15 cellular contexts compared by ENCODE assay signal in the genomic region with DNA sequence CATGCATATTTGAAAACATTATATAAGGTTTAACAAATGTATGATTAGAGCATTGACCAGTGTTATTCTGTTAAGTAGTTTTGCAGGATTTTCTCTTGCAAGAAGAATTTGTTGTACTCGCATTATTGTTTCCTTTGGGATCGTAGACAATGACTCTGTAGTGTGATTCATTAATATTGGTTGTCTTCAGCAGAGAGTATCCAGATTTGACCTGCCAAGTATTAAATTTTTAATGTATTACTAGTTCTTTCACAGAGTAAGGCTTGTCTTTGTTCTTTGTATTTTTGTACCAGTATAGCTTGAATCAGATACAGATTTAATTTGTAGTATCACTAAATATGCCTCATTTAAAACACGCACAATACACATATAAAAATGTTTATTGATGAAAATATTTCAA.
A peak's percentile ranks its signal among the peaks of the same experiment; 100 is the strongest.
DNase-seq lines count a peak whose midpoint lies in the region; FAIRE-seq and TF ChIP-seq lines count a peak whose summit lies in the region.
"Had no signal": no experiment of that assay in that cellular context is flagged by ENCODE, and none has a peak within 500 bp of the region (broad histone marks: within the 10 kb centered on the region; RNA-seq: fewer than 3 reads in every experiment).

No MANE protein-coding gene starts in this region.

- in situ Hi-C loops in mammary epithelial cell (cut with MboI; ENCODE audit: low sequenced_read_pairs in 2 of 2), result no loop called here

- H3K9me3 ChIP-seq in mammary epithelial cell (replicated peaks; ENCODE audit: insufficient read depth, low read length) (no peaks in the 10 kb centered on the region), breast epithelium (no peaks in the 10 kb centered on the region), astrocyte (ENCODE audit: insufficient read depth, low read depth, low read length) (no peaks in the 10 kb centered on the region), keratinocyte (ENCODE audit: control insufficient read depth, low read depth, low read length) (no peaks in the 10 kb centered on the region), suprapubic skin (no peaks in the 10 kb centered on the region)
- H3K9me3 ChIP-seq: BLaER1 treated with 17β-estradiol and CSF1 and Interleukin-3, amounts not matched to agents 10 nM and 100 nM; HAP-1 had no signal

- no peak overlapping the region for H3K4me3 Mint-ChIP-seq in astrocyte (ENCODE audit: unreplicated experiment)

- H3K27me3 ChIP-seq in mammary epithelial cell (ENCODE audit: insufficient read depth, low read length) (no peaks in the 10 kb centered on the region), breast epithelium (no peaks in the 10 kb centered on the region), astrocyte (ENCODE audit: insufficient read depth, low read length) (no peaks in the 10 kb centered on the region), keratinocyte (ENCODE audit: control insufficient read depth, extremely low read depth, insufficient read depth, low read length) (no peaks in the 10 kb centered on the region), suprapubic skin (no peaks in the 10 kb centered on the region)

- no peak overlapping the region for H3K27ac Mint-ChIP-seq in astrocyte (ENCODE audit: unreplicated experiment)

- intact Hi-C loops in mammary epithelial cell (cut with micrococcal nuclease) (no loop called here), breast epithelium (cut with DNase I; ENCODE audit: low total_unique reads) (no loop called here)

- TF ChIP-seq POLR2A in breast epithelium (IDR thresholded peaks at IDR 0.05) (no peak), suprapubic skin (IDR thresholded peaks at IDR 0.05) (no peak)

- no peak for TF ChIP-seq EP300 in suprapubic skin (IDR thresholded peaks at IDR 0.05)

- H3K27ac ChIP-seq in mammary epithelial cell (ENCODE audit: insufficient read depth, low read depth, low read length), result no peak overlapping the region
- no peak overlapping the region for H3K27ac ChIP-seq in breast epithelium
- no peak overlapping the region for H3K27ac ChIP-seq in astrocyte (ENCODE audit: low read depth, low read length)
- no peak overlapping the region for H3K27ac ChIP-seq in keratinocyte (ENCODE audit: control insufficient read depth, insufficient read depth, low read length)
- H3K27ac ChIP-seq in suprapubic skin, result no peak overlapping the region
- H3K27ac ChIP-seq: BLaER1 treated with 17β-estradiol and CSF1 and Interleukin-3, amounts not matched to agents 10 nM and 100 nM; PC-9 had no signal

- H4K20me1 ChIP-seq in mammary epithelial cell (ENCODE audit: insufficient read depth, low read length) (no peaks in the 10 kb centered on the region), astrocyte (ENCODE audit: insufficient read depth, low read length) (no peaks in the 10 kb centered on the region), keratinocyte (ENCODE audit: control insufficient read depth, extremely low read depth, insufficient read depth, low read length) (no peaks in the 10 kb centered on the region)

- DNase-seq in mammary epithelial cell, result peak; percentile 67
- no peak for DNase-seq in breast epithelium (ENCODE audit: low spot score in 2 of 2)
- peak; percentile 53 for DNase-seq in astrocyte (ENCODE audit: low read depth)
- no peak for DNase-seq in keratinocyte (ENCODE audit: low read depth, low spot score)
- no peak for DNase-seq in RCC 7860 (ENCODE audit: low spot score)
- DNase-seq in NCI-H510A treated with DMSO at 0.1 percent for 48 hours (lab: John Stamatoyannopoulos, UW), result no peak
- no peak for DNase-seq in NCI-H446 (lab: John Stamatoyannopoulos, UW)
- no peak for DNase-seq in suprapubic skin (ENCODE audit: low spot score in 2 of 2)
- DNase-seq: 8988T, MM.1S, NCI-H1105, NCI-H1694 treated with DMSO at 0.1 percent for 48 hours, PC-9 had no signal

- H3K79me2 ChIP-seq in mammary epithelial cell (ENCODE audit: insufficient read depth, low read length) (peaks cover 48% of the 10 kb centered on the region), astrocyte (ENCODE audit: insufficient read depth, low read length) (peaks cover 37% of the 10 kb centered on the region), keratinocyte (ENCODE audit: control insufficient read depth, insufficient read depth, low read length) (peaks cover 21% of the 10 kb centered on the region)

- H3K9me1 ChIP-seq in keratinocyte (ENCODE audit: control insufficient read depth, extremely low read depth, insufficient read depth, low read length), result no peaks in the 10 kb centered on the region

- H3K36me3 ChIP-seq in mammary epithelial cell (ENCODE audit: insufficient read depth, low read length) (no peaks in the 10 kb centered on the region), breast epithelium (no peaks in the 10 kb centered on the region), astrocyte (ENCODE audit: insufficient read depth, low read length) (no peaks in the 10 kb centered on the region), keratinocyte (ENCODE audit: control insufficient read depth in 2 of 2, extremely low read depth in 1 of 2, insufficient read depth in 2 of 2, low read length in 2 of 2) (no peaks in the 10 kb centered on the region), suprapubic skin (no peaks in the 10 kb centered on the region)
- H3K36me3 ChIP-seq: BLaER1 treated with 17β-estradiol and CSF1 and Interleukin-3, amounts not matched to agents 10 nM and 100 nM; HAP-1 had no signal

- H3K27me3 Mint-ChIP-seq in astrocyte (ENCODE audit: low read depth, unreplicated experiment), result no peaks in the 10 kb centered on the region

- WGBS in mammary epithelial cell (ENCODE audit: low coverage, missing lambda C conversion rate), result 24% methylated on average over 3 of the region's 3 CpGs
- WGBS in suprapubic skin, result 68% methylated on average over 3 of the region's 3 CpGs

- no TSS peak for BruUV-seq in mammary epithelial cell (replicated peaks; lab: Mats Ljungman, UMichigan)

- CTCF ChIA-PET in mammary epithelial cell (lab: Charles Lee; ENCODE audit: low non-redundant PET), result no interaction called here

- no peaks in the 10 kb centered on the region for H3K36me3 Mint-ChIP-seq in astrocyte (ENCODE audit: low read depth, unreplicated experiment)

- H3K4me1 ChIP-seq in mammary epithelial cell (ENCODE audit: insufficient read depth, low read length) (peaks cover 12% of the 10 kb centered on the region), breast epithelium (no peaks in the 10 kb centered on the region), astrocyte (ENCODE audit: insufficient read depth, low read length) (peaks cover 15% of the 10 kb centered on the region), keratinocyte (ENCODE audit: control insufficient read depth, extremely low read depth, insufficient read depth, low read length) (peaks cover 6% of the 10 kb centered on the region), suprapubic skin (no peaks in the 10 kb centered on the region)

- H3K4me1 Mint-ChIP-seq in astrocyte (ENCODE audit: low read depth, unreplicated experiment), result peaks cover 25% of the 10 kb centered on the region

- no peak overlapping the region for H3K9ac ChIP-seq in mammary epithelial cell (ENCODE audit: insufficient read depth, low read length)
- H3K9ac ChIP-seq in astrocyte (ENCODE audit: low read length), result no peak overlapping the region
- H3K9ac ChIP-seq in keratinocyte (ENCODE audit: control insufficient read depth, extremely low read depth, insufficient read depth, low read length), result no peak overlapping the region
- H3K9ac ChIP-seq: BLaER1 treated with 17β-estradiol and CSF1 and Interleukin-3, amounts not matched to agents 10 nM and 100 nM had no signal

- H3K4me3 ChIP-seq in mammary epithelial cell (replicated peaks in 1 of 3; ENCODE audit: insufficient read depth in 1 of 3, low read depth in 2 of 3, low read length in 3 of 3), result peak overlapping the region in 1 of 3 experiments; percentile 1
- no peak overlapping the region for H3K4me3 ChIP-seq in breast epithelium
- H3K4me3 ChIP-seq in astrocyte (ENCODE audit: insufficient read depth, low read depth, low read length), result no peak overlapping the region
- H3K4me3 ChIP-seq in keratinocyte (ENCODE audit: control insufficient read depth in 2 of 3, extremely low read depth in 1 of 3, insufficient read depth in 2 of 3, low read depth in 1 of 3, low read length in 3 of 3), result peak overlapping the region in 1 of 3 experiments; percentile 19
- no peak overlapping the region for H3K4me3 ChIP-seq in suprapubic skin
- H3K4me3 ChIP-seq: BLaER1 treated with 17β-estradiol and CSF1 and Interleukin-3, amounts not matched to agents 10 nM and 100 nM; HAP-1; PC-9 had no signal

- dilution Hi-C loops in mammary epithelial cell (cut with HindIII; ENCODE audit: low sequenced_read_pairs), result no loop called here
- dilution Hi-C loops in keratinocyte (cut with MboI; ENCODE audit: extremely low pct_ligation_motif_present, low sequenced_read_pairs), result no loop called here

- FAIRE-seq in astrocyte (lab: Jason Lieb, UNC) (peak; percentile 5), keratinocyte (lab: Jason Lieb, UNC) (no peak), RCC 7860 (lab: Jason Lieb, UNC) (no peak)

- H3K4me2 ChIP-seq in mammary epithelial cell (ENCODE audit: insufficient read depth, low read depth, low read length) (peak overlapping the region; percentile 67), astrocyte (ENCODE audit: low read length) (no peak overlapping the region), keratinocyte (ENCODE audit: control insufficient read depth, extremely low read depth, insufficient read depth, low read depth, low read length) (peak overlapping the region; percentile 65)
- H3K4me2 ChIP-seq: PC-9 had no signal

- H2AFZ ChIP-seq in mammary epithelial cell (ENCODE audit: low read depth, low read length) (no peak overlapping the region), astrocyte (ENCODE audit: low read depth, low read length) (no peak overlapping the region), keratinocyte (ENCODE audit: control insufficient read depth, low read length) (no peak overlapping the region)
- H2AFZ ChIP-seq: PC-9 had no signal

- H3K9me3 Mint-ChIP-seq in astrocyte (ENCODE audit: unreplicated experiment), result no peaks in the 10 kb centered on the region

- no peak for TF ChIP-seq CTCF in mammary epithelial cell (conservative IDR thresholded peaks at IDR 0.05 in 1 of 2, IDR thresholded peaks at IDR 0.05 in 1 of 2; ENCODE audit: extremely low read depth in 1 of 2, insufficient read depth in 1 of 2, low read depth in 1 of 2, low read length in 2 of 2)
- no peak for TF ChIP-seq CTCF in breast epithelium (IDR thresholded peaks at IDR 0.05)
- TF ChIP-seq CTCF in astrocyte (IDR thresholded peaks at IDR 0.05; ENCODE audit: insufficient read depth, low read depth, low read length), result no peak
- TF ChIP-seq CTCF in keratinocyte (optimal IDR thresholded peaks at IDR 0.05 in 1 of 3, IDR thresholded peaks at IDR 0.05 in 1 of 3, conservative IDR thresholded peaks at IDR 0.05 in 1 of 3; ENCODE audit: extremely low read depth in 1 of 3, insufficient read depth in 2 of 3, low read length in 3 of 3), result no peak
- TF ChIP-seq CTCF in suprapubic skin (IDR thresholded peaks at IDR 0.05), result no peak

Comparison
In these comparisons a context has a peak if more than half of its experiments do, and no peak if none do; other contexts are left out.
1. DNase-seq: peak in mammary epithelial cell (single experiment) and astrocyte (single experiment); none in breast epithelium (0 of 2), keratinocyte (single experiment), RCC 7860 (single experiment), NCI-H510A treated with DMSO at 0.1 percent for 48 hours (single experiment), NCI-H446 (0 of 2) and suprapubic skin (0 of 2).